Comparison of ENCODE assay signal across 1 cellular context in the genomic region with DNA sequence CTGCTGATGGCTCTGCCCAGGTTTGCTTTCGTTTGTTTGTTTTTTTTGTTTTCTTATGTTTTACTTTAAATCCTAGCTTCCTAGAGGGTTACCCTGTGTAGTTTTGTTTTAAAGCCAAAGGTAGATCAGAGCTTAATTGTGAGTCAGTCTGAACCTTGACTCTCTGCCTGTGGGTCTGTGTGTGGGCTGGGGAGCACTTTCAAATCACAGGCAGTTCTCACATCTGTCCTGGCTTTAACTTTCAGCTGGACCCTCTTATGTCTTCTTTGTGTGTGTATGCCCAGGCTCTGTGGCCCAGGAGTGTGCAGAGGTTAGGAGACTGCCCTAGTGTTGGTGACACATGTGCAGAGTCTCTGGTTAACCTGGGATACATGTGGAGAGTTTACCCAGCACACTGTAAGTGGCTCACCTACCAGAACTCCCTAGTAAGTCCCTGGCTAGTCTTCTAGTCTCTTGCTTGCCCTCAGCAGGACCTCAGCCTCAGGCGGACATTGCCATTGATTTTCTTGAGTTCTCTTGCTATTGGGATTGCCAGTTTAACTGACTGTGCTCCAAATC.
TF ChIP-seq lines count a peak whose summit lies in the region.

No MANE protein-coding gene starts in this region.

TF ChIP-seq in HepG2, 621 proteins besides CTCF, POLR2A, EP300 and RAD21 (continued from another document and continues in another):
- no peak for TF ChIP-seq NONO (IDR thresholded peaks at IDR 0.05)
- no peak for TF ChIP-seq NONO (CRISPR knock-in tag; conservative IDR thresholded peaks at IDR 0.05)
- TF ChIP-seq KDM5B (CRISPR knock-in tag; IDR thresholded peaks at IDR 0.05; ENCODE audit: borderline replicate concordance) = no peak
- TF ChIP-seq ZNF670 (CRISPR knock-in tag; IDR thresholded peaks at IDR 0.05; ENCODE audit: borderline replicate concordance) = no peak
- no peak for TF ChIP-seq ZNF207 (IDR thresholded peaks at IDR 0.05; ENCODE audit: borderline replicate concordance)
- no peak for TF ChIP-seq ZNF256 (CRISPR knock-in tag; conservative IDR thresholded peaks at IDR 0.05)
- TF ChIP-seq, protein P1, sequence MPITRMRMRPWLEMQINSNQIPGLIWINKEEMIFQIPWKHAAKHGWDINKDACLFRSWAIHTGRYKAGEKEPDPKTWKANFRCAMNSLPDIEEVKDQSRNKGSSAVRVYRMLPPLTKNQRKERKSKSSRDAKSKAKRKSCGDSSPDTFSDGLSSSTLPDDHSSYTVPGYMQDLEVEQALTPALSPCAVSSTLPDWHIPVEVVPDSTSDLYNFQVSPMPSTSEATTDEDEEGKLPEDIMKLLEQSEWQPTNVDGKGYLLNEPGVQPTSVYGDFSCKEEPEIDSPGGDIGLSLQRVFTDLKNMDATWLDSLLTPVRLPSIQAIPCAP (CRISPR knock-in tag; IDR thresholded peaks at IDR 0.05; ENCODE audit: low read depth) = no peak
- TF ChIP-seq, protein P2, sequence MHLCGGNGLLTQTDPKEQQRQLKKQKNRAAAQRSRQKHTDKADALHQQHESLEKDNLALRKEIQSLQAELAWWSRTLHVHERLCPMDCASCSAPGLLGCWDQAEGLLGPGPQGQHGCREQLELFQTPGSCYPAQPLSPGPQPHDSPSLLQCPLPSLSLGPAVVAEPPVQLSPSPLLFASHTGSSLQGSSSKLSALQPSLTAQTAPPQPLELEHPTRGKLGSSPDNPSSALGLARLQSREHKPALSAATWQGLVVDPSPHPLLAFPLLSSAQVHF (CRISPR knock-in tag; IDR thresholded peaks at IDR 0.05) = no peak
- no peak for TF ChIP-seq SRF (IDR thresholded peaks at IDR 0.05; ENCODE audit: low read depth, low read length)
- TF ChIP-seq SAP130 (CRISPR knock-in tag; IDR thresholded peaks at IDR 0.05; ENCODE audit: low read depth) = 0 out of 2 replicates have a peak, but pooled peaks have one; percentile 24
- TF ChIP-seq, protein P3, sequence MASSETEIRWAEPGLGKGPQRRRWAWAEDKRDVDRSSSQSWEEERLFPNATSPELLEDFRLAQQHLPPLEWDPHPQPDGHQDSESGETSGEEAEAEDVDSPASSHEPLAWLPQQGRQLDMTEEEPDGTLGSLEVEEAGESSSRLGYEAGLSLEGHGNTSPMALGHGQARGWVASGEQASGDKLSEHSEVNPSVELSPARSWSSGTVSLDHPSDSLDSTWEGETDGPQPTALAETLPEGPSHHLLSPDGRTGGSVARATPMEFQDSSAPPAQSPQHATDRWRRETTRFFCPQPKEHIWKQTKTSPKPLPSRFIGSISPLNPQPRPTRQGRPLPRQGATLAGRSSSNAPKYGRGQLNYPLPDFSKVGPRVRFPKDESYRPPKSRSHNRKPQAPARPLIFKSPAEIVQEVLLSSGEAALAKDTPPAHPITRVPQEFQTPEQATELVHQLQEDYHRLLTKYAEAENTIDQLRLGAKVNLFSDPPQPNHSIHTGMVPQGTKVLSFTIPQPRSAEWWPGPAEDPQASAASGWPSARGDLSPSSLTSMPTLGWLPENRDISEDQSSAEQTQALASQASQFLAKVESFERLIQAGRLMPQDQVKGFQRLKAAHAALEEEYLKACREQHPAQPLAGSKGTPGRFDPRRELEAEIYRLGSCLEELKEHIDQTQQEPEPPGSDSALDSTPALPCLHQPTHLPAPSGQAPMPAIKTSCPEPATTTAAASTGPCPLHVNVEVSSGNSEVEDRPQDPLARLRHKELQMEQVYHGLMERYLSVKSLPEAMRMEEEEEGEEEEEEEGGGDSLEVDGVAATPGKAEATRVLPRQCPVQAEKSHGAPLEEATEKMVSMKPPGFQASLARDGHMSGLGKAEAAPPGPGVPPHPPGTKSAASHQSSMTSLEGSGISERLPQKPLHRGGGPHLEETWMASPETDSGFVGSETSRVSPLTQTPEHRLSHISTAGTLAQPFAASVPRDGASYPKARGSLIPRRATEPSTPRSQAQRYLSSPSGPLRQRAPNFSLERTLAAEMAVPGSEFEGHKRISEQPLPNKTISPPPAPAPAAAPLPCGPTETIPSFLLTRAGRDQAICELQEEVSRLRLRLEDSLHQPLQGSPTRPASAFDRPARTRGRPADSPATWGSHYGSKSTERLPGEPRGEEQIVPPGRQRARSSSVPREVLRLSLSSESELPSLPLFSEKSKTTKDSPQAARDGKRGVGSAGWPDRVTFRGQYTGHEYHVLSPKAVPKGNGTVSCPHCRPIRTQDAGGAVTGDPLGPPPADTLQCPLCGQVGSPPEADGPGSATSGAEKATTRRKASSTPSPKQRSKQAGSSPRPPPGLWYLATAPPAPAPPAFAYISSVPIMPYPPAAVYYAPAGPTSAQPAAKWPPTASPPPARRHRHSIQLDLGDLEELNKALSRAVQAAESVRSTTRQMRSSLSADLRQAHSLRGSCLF (CRISPR knock-in tag; IDR thresholded peaks at IDR 0.05; ENCODE audit: borderline replicate concordance) = no peak
- TF ChIP-seq MAFG (CRISPR knock-in tag; IDR thresholded peaks at IDR 0.05) = no peak
- TF ChIP-seq, protein P4, sequence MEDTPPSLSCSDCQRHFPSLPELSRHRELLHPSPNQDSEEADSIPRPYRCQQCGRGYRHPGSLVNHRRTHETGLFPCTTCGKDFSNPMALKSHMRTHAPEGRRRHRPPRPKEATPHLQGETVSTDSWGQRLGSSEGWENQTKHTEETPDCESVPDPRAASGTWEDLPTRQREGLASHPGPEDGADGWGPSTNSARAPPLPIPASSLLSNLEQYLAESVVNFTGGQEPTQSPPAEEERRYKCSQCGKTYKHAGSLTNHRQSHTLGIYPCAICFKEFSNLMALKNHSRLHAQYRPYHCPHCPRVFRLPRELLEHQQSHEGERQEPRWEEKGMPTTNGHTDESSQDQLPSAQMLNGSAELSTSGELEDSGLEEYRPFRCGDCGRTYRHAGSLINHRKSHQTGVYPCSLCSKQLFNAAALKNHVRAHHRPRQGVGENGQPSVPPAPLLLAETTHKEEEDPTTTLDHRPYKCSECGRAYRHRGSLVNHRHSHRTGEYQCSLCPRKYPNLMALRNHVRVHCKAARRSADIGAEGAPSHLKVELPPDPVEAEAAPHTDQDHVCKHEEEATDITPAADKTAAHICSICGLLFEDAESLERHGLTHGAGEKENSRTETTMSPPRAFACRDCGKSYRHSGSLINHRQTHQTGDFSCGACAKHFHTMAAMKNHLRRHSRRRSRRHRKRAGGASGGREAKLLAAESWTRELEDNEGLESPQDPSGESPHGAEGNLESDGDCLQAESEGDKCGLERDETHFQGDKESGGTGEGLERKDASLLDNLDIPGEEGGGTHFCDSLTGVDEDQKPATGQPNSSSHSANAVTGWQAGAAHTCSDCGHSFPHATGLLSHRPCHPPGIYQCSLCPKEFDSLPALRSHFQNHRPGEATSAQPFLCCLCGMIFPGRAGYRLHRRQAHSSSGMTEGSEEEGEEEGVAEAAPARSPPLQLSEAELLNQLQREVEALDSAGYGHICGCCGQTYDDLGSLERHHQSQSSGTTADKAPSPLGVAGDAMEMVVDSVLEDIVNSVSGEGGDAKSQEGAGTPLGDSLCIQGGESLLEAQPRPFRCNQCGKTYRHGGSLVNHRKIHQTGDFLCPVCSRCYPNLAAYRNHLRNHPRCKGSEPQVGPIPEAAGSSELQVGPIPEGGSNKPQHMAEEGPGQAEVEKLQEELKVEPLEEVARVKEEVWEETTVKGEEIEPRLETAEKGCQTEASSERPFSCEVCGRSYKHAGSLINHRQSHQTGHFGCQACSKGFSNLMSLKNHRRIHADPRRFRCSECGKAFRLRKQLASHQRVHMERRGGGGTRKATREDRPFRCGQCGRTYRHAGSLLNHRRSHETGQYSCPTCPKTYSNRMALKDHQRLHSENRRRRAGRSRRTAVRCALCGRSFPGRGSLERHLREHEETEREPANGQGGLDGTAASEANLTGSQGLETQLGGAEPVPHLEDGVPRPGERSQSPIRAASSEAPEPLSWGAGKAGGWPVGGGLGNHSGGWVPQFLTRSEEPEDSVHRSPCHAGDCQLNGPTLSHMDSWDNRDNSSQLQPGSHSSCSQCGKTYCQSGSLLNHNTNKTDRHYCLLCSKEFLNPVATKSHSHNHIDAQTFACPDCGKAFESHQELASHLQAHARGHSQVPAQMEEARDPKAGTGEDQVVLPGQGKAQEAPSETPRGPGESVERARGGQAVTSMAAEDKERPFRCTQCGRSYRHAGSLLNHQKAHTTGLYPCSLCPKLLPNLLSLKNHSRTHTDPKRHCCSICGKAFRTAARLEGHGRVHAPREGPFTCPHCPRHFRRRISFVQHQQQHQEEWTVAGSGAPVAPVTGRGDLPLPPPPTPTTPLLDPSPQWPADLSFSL (CRISPR knock-in tag; IDR thresholded peaks at IDR 0.05) = peak; percentile 58; the same call in 1 of the 2 replicates
- no peak for TF ChIP-seq U2AF2 (IDR thresholded peaks at IDR 0.05; ENCODE audit: low read depth, low read length)
- no peak for TF ChIP-seq ZNF616 (CRISPR knock-in tag; IDR thresholded peaks at IDR 0.05; ENCODE audit: low read depth)
- TF ChIP-seq, protein P5, sequence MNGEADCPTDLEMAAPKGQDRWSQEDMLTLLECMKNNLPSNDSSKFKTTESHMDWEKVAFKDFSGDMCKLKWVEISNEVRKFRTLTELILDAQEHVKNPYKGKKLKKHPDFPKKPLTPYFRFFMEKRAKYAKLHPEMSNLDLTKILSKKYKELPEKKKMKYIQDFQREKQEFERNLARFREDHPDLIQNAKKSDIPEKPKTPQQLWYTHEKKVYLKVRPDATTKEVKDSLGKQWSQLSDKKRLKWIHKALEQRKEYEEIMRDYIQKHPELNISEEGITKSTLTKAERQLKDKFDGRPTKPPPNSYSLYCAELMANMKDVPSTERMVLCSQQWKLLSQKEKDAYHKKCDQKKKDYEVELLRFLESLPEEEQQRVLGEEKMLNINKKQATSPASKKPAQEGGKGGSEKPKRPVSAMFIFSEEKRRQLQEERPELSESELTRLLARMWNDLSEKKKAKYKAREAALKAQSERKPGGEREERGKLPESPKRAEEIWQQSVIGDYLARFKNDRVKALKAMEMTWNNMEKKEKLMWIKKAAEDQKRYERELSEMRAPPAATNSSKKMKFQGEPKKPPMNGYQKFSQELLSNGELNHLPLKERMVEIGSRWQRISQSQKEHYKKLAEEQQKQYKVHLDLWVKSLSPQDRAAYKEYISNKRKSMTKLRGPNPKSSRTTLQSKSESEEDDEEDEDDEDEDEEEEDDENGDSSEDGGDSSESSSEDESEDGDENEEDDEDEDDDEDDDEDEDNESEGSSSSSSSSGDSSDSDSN (CRISPR knock-in tag; IDR thresholded peaks at IDR 0.05) = no peak
- peak; percentile 57; the same call in 1 of the 2 replicates for TF ChIP-seq GFI1 (CRISPR knock-in tag; IDR thresholded peaks at IDR 0.05; ENCODE audit: borderline replicate concordance)
- TF ChIP-seq FOSL2 (CRISPR knock-in tag; IDR thresholded peaks at IDR 0.05) = peak; percentile 31; the same call in 1 of the 2 replicates
- TF ChIP-seq KLF15 (CRISPR knock-in tag; IDR thresholded peaks at IDR 0.05; ENCODE audit: borderline replicate concordance) = no peak
- TF ChIP-seq ZNF180 (CRISPR knock-in tag; IDR thresholded peaks at IDR 0.05; ENCODE audit: borderline replicate concordance, low read depth) = no peak
- no peak for TF ChIP-seq SIN3A (IDR thresholded peaks at IDR 0.05; ENCODE audit: borderline replicate concordance, low read depth, low read length)
- no peak for TF ChIP-seq SRSF1 (optimal IDR thresholded peaks at IDR 0.05; ENCODE audit: low read depth, low read length)
- TF ChIP-seq, protein P6, sequence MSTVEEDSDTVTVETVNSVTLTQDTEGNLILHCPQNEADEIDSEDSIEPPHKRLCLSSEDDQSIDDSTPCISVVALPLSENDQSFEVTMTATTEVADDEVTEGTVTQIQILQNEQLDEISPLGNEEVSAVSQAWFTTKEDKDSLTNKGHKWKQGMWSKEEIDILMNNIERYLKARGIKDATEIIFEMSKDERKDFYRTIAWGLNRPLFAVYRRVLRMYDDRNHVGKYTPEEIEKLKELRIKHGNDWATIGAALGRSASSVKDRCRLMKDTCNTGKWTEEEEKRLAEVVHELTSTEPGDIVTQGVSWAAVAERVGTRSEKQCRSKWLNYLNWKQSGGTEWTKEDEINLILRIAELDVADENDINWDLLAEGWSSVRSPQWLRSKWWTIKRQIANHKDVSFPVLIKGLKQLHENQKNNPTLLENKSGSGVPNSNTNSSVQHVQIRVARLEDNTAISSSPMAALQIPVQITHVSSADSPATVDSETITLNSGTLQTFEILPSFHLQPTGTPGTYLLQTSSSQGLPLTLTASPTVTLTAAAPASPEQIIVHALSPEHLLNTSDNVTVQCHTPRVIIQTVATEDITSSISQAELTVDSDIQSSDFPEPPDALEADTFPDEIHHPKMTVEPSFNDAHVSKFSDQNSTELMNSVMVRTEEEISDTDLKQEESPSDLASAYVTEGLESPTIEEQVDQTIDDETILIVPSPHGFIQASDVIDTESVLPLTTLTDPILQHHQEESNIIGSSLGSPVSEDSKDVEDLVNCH (CRISPR knock-in tag; IDR thresholded peaks at IDR 0.05) = no peak
- TF ChIP-seq ZNF160 (CRISPR knock-in tag; IDR thresholded peaks at IDR 0.05) = no peak
- TF ChIP-seq, protein P7, sequence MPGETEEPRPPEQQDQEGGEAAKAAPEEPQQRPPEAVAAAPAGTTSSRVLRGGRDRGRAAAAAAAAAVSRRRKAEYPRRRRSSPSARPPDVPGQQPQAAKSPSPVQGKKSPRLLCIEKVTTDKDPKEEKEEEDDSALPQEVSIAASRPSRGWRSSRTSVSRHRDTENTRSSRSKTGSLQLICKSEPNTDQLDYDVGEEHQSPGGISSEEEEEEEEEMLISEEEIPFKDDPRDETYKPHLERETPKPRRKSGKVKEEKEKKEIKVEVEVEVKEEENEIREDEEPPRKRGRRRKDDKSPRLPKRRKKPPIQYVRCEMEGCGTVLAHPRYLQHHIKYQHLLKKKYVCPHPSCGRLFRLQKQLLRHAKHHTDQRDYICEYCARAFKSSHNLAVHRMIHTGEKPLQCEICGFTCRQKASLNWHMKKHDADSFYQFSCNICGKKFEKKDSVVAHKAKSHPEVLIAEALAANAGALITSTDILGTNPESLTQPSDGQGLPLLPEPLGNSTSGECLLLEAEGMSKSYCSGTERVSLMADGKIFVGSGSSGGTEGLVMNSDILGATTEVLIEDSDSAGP (CRISPR knock-in tag; IDR thresholded peaks at IDR 0.05; ENCODE audit: borderline replicate concordance) = 0 out of 2 replicates have a peak, but pooled peaks have one; percentile 20
- TF ChIP-seq ZNF253 (CRISPR knock-in tag; IDR thresholded peaks at IDR 0.05; ENCODE audit: borderline replicate concordance) = no peak
- TF ChIP-seq, protein P8, sequence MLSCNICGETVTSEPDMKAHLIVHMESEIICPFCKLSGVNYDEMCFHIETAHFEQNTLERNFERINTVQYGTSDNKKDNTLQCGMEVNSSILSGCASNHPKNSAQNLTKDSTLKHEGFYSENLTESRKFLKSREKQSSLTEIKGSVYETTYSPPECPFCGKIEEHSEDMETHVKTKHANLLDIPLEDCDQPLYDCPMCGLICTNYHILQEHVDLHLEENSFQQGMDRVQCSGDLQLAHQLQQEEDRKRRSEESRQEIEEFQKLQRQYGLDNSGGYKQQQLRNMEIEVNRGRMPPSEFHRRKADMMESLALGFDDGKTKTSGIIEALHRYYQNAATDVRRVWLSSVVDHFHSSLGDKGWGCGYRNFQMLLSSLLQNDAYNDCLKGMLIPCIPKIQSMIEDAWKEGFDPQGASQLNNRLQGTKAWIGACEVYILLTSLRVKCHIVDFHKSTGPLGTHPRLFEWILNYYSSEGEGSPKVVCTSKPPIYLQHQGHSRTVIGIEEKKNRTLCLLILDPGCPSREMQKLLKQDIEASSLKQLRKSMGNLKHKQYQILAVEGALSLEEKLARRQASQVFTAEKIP (CRISPR knock-in tag; IDR thresholded peaks at IDR 0.05; ENCODE audit: borderline replicate concordance) = no peak
- no peak for TF ChIP-seq HOXA9 (CRISPR knock-in tag; IDR thresholded peaks at IDR 0.05; ENCODE audit: borderline replicate concordance)
- no peak for TF ChIP-seq YEATS4 (CRISPR knock-in tag; IDR thresholded peaks at IDR 0.05; ENCODE audit: borderline replicate concordance)
- TF ChIP-seq, protein P9, sequence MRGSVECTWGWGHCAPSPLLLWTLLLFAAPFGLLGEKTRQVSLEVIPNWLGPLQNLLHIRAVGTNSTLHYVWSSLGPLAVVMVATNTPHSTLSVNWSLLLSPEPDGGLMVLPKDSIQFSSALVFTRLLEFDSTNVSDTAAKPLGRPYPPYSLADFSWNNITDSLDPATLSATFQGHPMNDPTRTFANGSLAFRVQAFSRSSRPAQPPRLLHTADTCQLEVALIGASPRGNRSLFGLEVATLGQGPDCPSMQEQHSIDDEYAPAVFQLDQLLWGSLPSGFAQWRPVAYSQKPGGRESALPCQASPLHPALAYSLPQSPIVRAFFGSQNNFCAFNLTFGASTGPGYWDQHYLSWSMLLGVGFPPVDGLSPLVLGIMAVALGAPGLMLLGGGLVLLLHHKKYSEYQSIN (CRISPR knock-in tag; IDR thresholded peaks at IDR 0.05; ENCODE audit: borderline replicate concordance) = no peak
